ENCODE assay signal across 39 cellular contexts in genomic region chr15:80285379-80285778, GRCh38. TPM values are rescaled to one million over a fixed set of nuclear protein-coding genes. Genes with fewer than 3 reads are reported as not detected.
"Had no signal": no experiment of that assay in that cellular context is flagged by ENCODE, and none has a peak within 500 bp of the region (broad histone marks: within the 10 kb centered on the region; RNA-seq: fewer than 3 reads in every experiment).

No MANE protein-coding gene starts in this region.

- H3K4me3 ChIP-seq: MG63 had no signal

- H3K27ac ChIP-seq: KMS-11 had no signal

- H3K36me3 ChIP-seq: MG63 had no signal

- DNase-seq: Karpas-422, Kasumi-1, KG1, MG63, MM.1S, MV-4-11, NCI-H1048, NCI-H1092, NCI-H1092 treated with DMSO at 0.1 percent for 48 hours, NCI-H1105, NCI-H1105 treated with DMSO at 0.1 percent for 48 hours, NCI-H1417, NCI-H1417 treated with DMSO at 0.1 percent for 48 hours, NCI-H1436, NCI-H1436 treated with DMSO at 0.1 percent for 48 hours, NCI-H146, NCI-H1694, NCI-H1694 treated with DMSO at 0.1 percent for 48 hours, NCI-H187, NCI-H187 treated with DMSO at 0.1 percent for 48 hours, NCI-H1930, NCI-H2029, NCI-H2029 treated with DMSO at 0.1 percent for 48 hours, NCI-H2081, NCI-H2081 treated with DMSO at 0.1 percent for 48 hours, NCI-H2107, NCI-H2171, NCI-H2171 treated with DMSO at 0.1 percent for 48 hours, NCI-H2227 treated with DMSO at 0.1 percent for 48 hours, NCI-H226, NCI-H345, NCI-H446, NCI-H446 treated with DMSO at 0.1 percent for 48 hours, NCI-H510A had no signal

- H3K9me3 ChIP-seq: MG63 had no signal

- H3K27me3 ChIP-seq: MG63 had no signal

RNA-seq across cellular contexts. Expression of gene CTXND1, which starts 33.4 kb away (rescaled TPM):
- total RNA-seq: LHCN-M2, M059J, MCF 10A, NCI-H460 had no signal
